Comparison of ENCODE assay signal across 11 cellular contexts in the genomic region with DNA sequence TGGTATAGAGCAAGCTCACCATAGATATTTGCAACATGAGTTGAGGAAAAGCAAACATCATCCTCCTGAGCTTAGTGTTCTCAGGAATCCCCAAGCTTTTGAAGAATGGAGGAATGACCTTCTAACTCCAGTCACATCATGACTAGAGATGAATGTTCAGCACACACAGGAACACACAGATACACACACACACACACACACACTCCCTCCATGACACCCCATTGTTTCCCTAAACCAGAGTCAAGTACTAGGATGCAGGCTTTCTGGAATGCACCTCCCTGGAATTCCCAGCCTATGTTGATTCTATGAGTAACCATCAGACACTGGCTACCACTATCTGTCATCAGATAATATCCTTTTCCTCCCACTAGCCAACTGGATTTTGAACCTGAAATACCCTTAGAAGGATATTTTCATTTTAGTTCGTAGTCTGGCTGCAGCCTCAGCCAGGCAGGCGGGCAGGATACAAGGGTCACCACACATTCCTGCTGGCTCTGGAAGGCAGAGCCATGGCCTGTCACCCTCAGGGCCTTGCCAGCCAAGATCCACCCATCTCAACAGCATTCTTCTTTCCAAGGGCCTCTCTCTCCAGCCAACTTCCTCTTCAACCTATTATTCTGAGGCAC.
DNase-seq lines count a peak whose midpoint lies in the region; FAIRE-seq and TF ChIP-seq lines count a peak whose summit lies in the region.
"Had no signal": no experiment of that assay in that cellular context is flagged by ENCODE, and none has a peak within 500 bp of the region (broad histone marks: within the 10 kb centered on the region; RNA-seq: fewer than 3 reads in every experiment).

No MANE protein-coding gene starts in this region.

- H3K27me3 ChIP-seq in astrocyte (ENCODE audit: insufficient read depth, low read length) (no peaks in the 10 kb centered on the region), hepatocyte (no peaks in the 10 kb centered on the region), small intestine (ENCODE audit: control insufficient read depth in 2 of 2, insufficient read depth in 2 of 2, low read length in 2 of 2) (no peaks in the 10 kb centered on the region), Karpas-422 (ENCODE audit: low read length) (no peaks in the 10 kb centered on the region)

- H3K27me3 Mint-ChIP-seq in astrocyte (ENCODE audit: low read depth, unreplicated experiment), result no peaks in the 10 kb centered on the region
- H3K27me3 Mint-ChIP-seq: activated naive CD8-positive, alpha-beta T cell treated with anti-CD3 and anti-CD28 coated beads, Interleukin-2, amount 10 ng/mL, durations not matched to agents 7 days and 5 days had no signal

- H3K9me2 ChIP-seq in hepatocyte (replicated peaks; ENCODE audit: insufficient read depth) (no peaks in the 10 kb centered on the region), Karpas-422 (replicated peaks; ENCODE audit: insufficient read depth, low read length) (no peaks in the 10 kb centered on the region)

- no peaks in the 10 kb centered on the region for H3K36me3 Mint-ChIP-seq in astrocyte (ENCODE audit: low read depth, unreplicated experiment)

- H3K9ac ChIP-seq in astrocyte (ENCODE audit: low read length), result peak overlapping the region; percentile 64
- H3K9ac ChIP-seq in Karpas-422 (ENCODE audit: low read length), result no peak overlapping the region

- H3K4me1 ChIP-seq in astrocyte (ENCODE audit: insufficient read depth, low read length) (peaks cover 19% of the 10 kb centered on the region), hepatocyte (ENCODE audit: insufficient read depth) (peaks cover 6% of the 10 kb centered on the region), small intestine (ENCODE audit: control insufficient read depth in 2 of 2, insufficient read depth in 1 of 2, low read depth in 1 of 2, low read length in 1 of 2) (peaks cover 0 to 2% of the 10 kb centered on the region in 2 donors), Karpas-422 (ENCODE audit: low read length) (no peaks in the 10 kb centered on the region)

- H3K4me3 Mint-ChIP-seq in astrocyte (ENCODE audit: unreplicated experiment), result peak overlapping the region; percentile 70
- H3K4me3 Mint-ChIP-seq: activated naive CD8-positive, alpha-beta T cell treated with anti-CD3 and anti-CD28 coated beads, Interleukin-2, amount 10 ng/mL, durations not matched to agents 7 days and 5 days had no signal

- no peaks in the 10 kb centered on the region for H3K79me2 ChIP-seq in astrocyte (ENCODE audit: insufficient read depth, low read length)
- no peaks in the 10 kb centered on the region for H3K79me2 ChIP-seq in hepatocyte
- no peaks in the 10 kb centered on the region for H3K79me2 ChIP-seq in Karpas-422 (ENCODE audit: low read length)

- H4K20me1 ChIP-seq in astrocyte (ENCODE audit: insufficient read depth, low read length) (no peaks in the 10 kb centered on the region), hepatocyte (ENCODE audit: insufficient read depth, poor library complexity, severe bottlenecking) (no peaks in the 10 kb centered on the region), Karpas-422 (ENCODE audit: insufficient read depth, low read depth, low read length) (no peaks in the 10 kb centered on the region)

- peak; percentile 3 for DNase-seq in HS-5 (ENCODE audit: low read depth)
- DNase-seq in astrocyte (ENCODE audit: low read depth), result peak; percentile 99
- peak; percentile 62 for DNase-seq in hepatocyte (ENCODE audit: low spot score)
- peak; percentile 55 for DNase-seq in small intestine
- no peak for DNase-seq in GM19239 (ENCODE audit: insufficient read length, low spot score)
- DNase-seq in Karpas-422, result no peak
- DNase-seq in hippocampal formation (lab: John Stamatoyannopoulos, UW), result no peak
- DNase-seq: activated naive CD8-positive, alpha-beta T cell treated with anti-CD3 and anti-CD28 coated beads, Interleukin-2, amount 10 ng/mL, durations not matched to agents 7 days and 5 days; GF-D8; NK-92 treated with Interleukin-12 subunit alpha and Interleukin-12 subunit beta, amount 100 ng/mL, for 24 hours had no signal

- peaks cover 34% of the 10 kb centered on the region for H3K4me1 Mint-ChIP-seq in astrocyte (ENCODE audit: low read depth, unreplicated experiment)

- H3K27ac Mint-ChIP-seq in astrocyte (ENCODE audit: unreplicated experiment), result peak overlapping the region; percentile 99
- H3K27ac Mint-ChIP-seq: activated naive CD8-positive, alpha-beta T cell treated with anti-CD3 and anti-CD28 coated beads, Interleukin-2, amount 10 ng/mL, durations not matched to agents 7 days and 5 days had no signal

- H3K9me3 Mint-ChIP-seq in astrocyte (ENCODE audit: unreplicated experiment), result no peaks in the 10 kb centered on the region

- no peak overlapping the region for H2AFZ ChIP-seq in astrocyte (ENCODE audit: low read depth, low read length)
- H2AFZ ChIP-seq in hepatocyte, result no peak overlapping the region
- H2AFZ ChIP-seq in Karpas-422 (ENCODE audit: low read length), result no peak overlapping the region

- TF ChIP-seq CTCF in astrocyte (IDR thresholded peaks at IDR 0.05; ENCODE audit: insufficient read depth, low read depth, low read length) (no peak), hepatocyte (IDR thresholded peaks at IDR 0.05; ENCODE audit: poor library complexity) (no peak)

- WGBS in hepatocyte (ENCODE audit: low lambda C conversion rate, missing lambda C conversion rate), result 93% methylated on average over 2 of the region's 2 CpGs
- WGBS in small intestine, 3 donors, result 29 to 50% (median 33%) methylated on average over 2 of the region's 2 CpGs

- FAIRE-seq in astrocyte (lab: Jason Lieb, UNC) (peak; percentile 88), small intestine (lab: Jason Lieb, UNC) (no peak), GM19239 (lab: Jason Lieb, UNC) (no peak)
- FAIRE-seq: K562 had no signal

- H3K9me3 ChIP-seq in astrocyte (ENCODE audit: insufficient read depth, low read depth, low read length), result no peaks in the 10 kb centered on the region
- no peaks in the 10 kb centered on the region for H3K9me3 ChIP-seq in hepatocyte (ENCODE audit: low read depth)
- no peaks in the 10 kb centered on the region for H3K9me3 ChIP-seq in small intestine (ENCODE audit: control insufficient read depth, low read depth)
- no peaks in the 10 kb centered on the region for H3K9me3 ChIP-seq in Karpas-422 (ENCODE audit: low read length)

- H3K36me3 ChIP-seq in astrocyte (ENCODE audit: insufficient read depth, low read length), result no peaks in the 10 kb centered on the region
- no peaks in the 10 kb centered on the region for H3K36me3 ChIP-seq in hepatocyte (replicated peaks; ENCODE audit: insufficient read depth, low read depth)
- no peaks in the 10 kb centered on the region for H3K36me3 ChIP-seq in small intestine (ENCODE audit: control insufficient read depth in 2 of 2, insufficient read depth in 2 of 2, low read length in 2 of 2)
- no peaks in the 10 kb centered on the region for H3K36me3 ChIP-seq in Karpas-422 (ENCODE audit: insufficient read depth, low read length)

- H3K4me3 ChIP-seq in astrocyte (ENCODE audit: insufficient read depth, low read depth, low read length) (no peak overlapping the region), hepatocyte (no peak overlapping the region), small intestine (ENCODE audit: low read depth in 1 of 2, low read length in 2 of 2) (no peak overlapping the region), Karpas-422 (ENCODE audit: low read length) (no peak overlapping the region)
- H3K4me3 ChIP-seq: K562 had no signal

- H3K27ac ChIP-seq in astrocyte (ENCODE audit: low read depth, low read length), result peak overlapping the region; percentile 91
- peak overlapping the region; percentile 76 for H3K27ac ChIP-seq in hepatocyte
- peak overlapping the region in 1 of 2 donors; percentile 21 for H3K27ac ChIP-seq in small intestine (ENCODE audit: low read depth in 1 of 2, low read length in 1 of 2)
- no peak overlapping the region for H3K27ac ChIP-seq in Karpas-422 (ENCODE audit: low read length)

- H3K4me2 ChIP-seq in astrocyte (ENCODE audit: low read length) (peak overlapping the region; percentile 70), hepatocyte (no peak overlapping the region), Karpas-422 (ENCODE audit: low read depth, low read length, poor library complexity, severe bottlenecking) (no peak overlapping the region)

Comparison
In these comparisons a context has a peak if more than half of its experiments do, and no peak if none do; other contexts are left out.
1. DNase-seq: peak in HS-5 (single experiment), astrocyte (single experiment), hepatocyte (single experiment) and small intestine (single experiment); none in GM19239 (single experiment), Karpas-422 (single experiment) and hippocampal formation (0 of 2).